ENCODE assay signal across 8 cellular contexts in genomic region chr17:75153854-75154194, GRCh38. TPM values are rescaled to one million over a fixed set of nuclear protein-coding genes. Genes with fewer than 3 reads are reported as not detected.
DNase-seq lines count a peak whose midpoint lies in the region; ATAC-seq, FAIRE-seq and TF ChIP-seq lines count a peak whose summit lies in the region.

No MANE protein-coding gene starts in this region.

- H3K27me3 ChIP-seq in GM06990 (replicated peaks; ENCODE audit: control insufficient read depth, insufficient read depth, low read length) (no peaks in the 10 kb centered on the region), lung (ENCODE audit: control insufficient read depth, insufficient read depth) (no peaks in the 10 kb centered on the region), stomach smooth muscle (ENCODE audit: control insufficient read depth in 1 of 2, insufficient read depth in 2 of 2, low read length in 2 of 2) (no peaks in the 10 kb centered on the region)

- H3K9ac ChIP-seq in stomach smooth muscle (ENCODE audit: low read length in 2 of 2): peak overlapping the region; percentile 60 to 72

- no peaks in the 10 kb centered on the region for H3K9me3 Mint-ChIP-seq in MCF 10A (ENCODE audit: unreplicated experiment)

- WGBS in lung, 2 donors: 0% methylated on average over 27 of the region's 27 CpGs

- no TSS peak for BruUV-seq in MCF 10A (replicated peaks; lab: Mats Ljungman, UMichigan)

- TF ChIP-seq CTCF in GM06990 (IDR thresholded peaks at IDR 0.05; ENCODE audit: insufficient read depth, low read length, poor library complexity, severe bottlenecking) (no peak), MCF 10A (IDR thresholded peaks at IDR 0.05; ENCODE audit: unreplicated experiment) (no peak), lung (IDR thresholded peaks at IDR 0.05; ENCODE audit: control extremely low read depth, extremely low read depth) (no peak)

- H3K9me3 ChIP-seq in lung (ENCODE audit: control insufficient read depth in 2 of 2, insufficient read depth in 1 of 2, low read length in 1 of 2): no peaks in the 10 kb centered on the region
- H3K9me3 ChIP-seq in stomach smooth muscle (ENCODE audit: control insufficient read depth in 2 of 2, low read length in 2 of 2): no peaks in the 10 kb centered on the region

- peaks cover 2 to 3% of the 10 kb centered on the region in 2 donors for H3K4me1 ChIP-seq in lung (ENCODE audit: control insufficient read depth in 2 of 2, insufficient read depth in 2 of 2, low read length in 2 of 2)
- peaks cover 14% of the 10 kb centered on the region for H3K4me1 ChIP-seq in stomach smooth muscle (ENCODE audit: control insufficient read depth, insufficient read depth, low read length)

- CTCF ChIA-PET in MCF 10A (lab: Yijun Ruan, JAX): interaction anchor here (1.2 kb wide), 1 partner anchor 17 kb away, joined by 3 read pairs; no protein-coding TSS in a partner anchor

- H3K4me3 ChIP-seq in GM06990 (replicated peaks; ENCODE audit: low read depth, low read length): peak overlapping the region; percentile 93
- H3K4me3 ChIP-seq in lung: peak overlapping the region; percentile 80
- peak overlapping the region; percentile 68 to 91 for H3K4me3 ChIP-seq in stomach smooth muscle (ENCODE audit: low read length in 2 of 2)

- DNase-seq in GM06990 (ENCODE audit: extremely low read depth, insufficient read length) (peak; percentile 58), NCI-H1092 treated with DMSO at 0.1 percent for 48 hours (lab: John Stamatoyannopoulos, UW) (peak; percentile 65), MCF 10A (ENCODE audit: unreplicated experiment) (no peak), lung (ENCODE audit: low spot score) (no peak), RCC 7860 (ENCODE audit: low spot score) (no peak)
- DNase-seq in effector CD4-positive, alpha-beta T cell: no peak

- POLR2A ChIA-PET in MCF 10A (lab: Yijun Ruan, JAX): interaction anchor here (0.6 to 4.3 kb wide), 18 partner anchors 12 to 108 kb away, joined by 3 to 37 read pairs (median 8); partner anchors contain the start of genes ARMC7, ATP5PD, GGA3 and KCTD2

- H3K36me3 ChIP-seq in GM06990 (ENCODE audit: control insufficient read depth, insufficient read depth, low read length) (no peaks in the 10 kb centered on the region), lung (ENCODE audit: control insufficient read depth in 2 of 2, insufficient read depth in 2 of 2, low read length in 2 of 2) (peaks cover 0 to 2% of the 10 kb centered on the region in 2 donors), stomach smooth muscle (ENCODE audit: control insufficient read depth in 2 of 2, insufficient read depth in 2 of 2, low read length in 2 of 2) (no peaks in the 10 kb centered on the region)

- H3K36me3 Mint-ChIP-seq in MCF 10A (ENCODE audit: insufficient read depth, unreplicated experiment): peaks cover 16% of the 10 kb centered on the region

- peak overlapping the region; percentile 92 for H3K4me3 Mint-ChIP-seq in MCF 10A (ENCODE audit: unreplicated experiment)

- no peaks in the 10 kb centered on the region for H3K27me3 Mint-ChIP-seq in MCF 10A (ENCODE audit: insufficient read depth, unreplicated experiment)

- intact Hi-C loops in MCF 10A (cut with micrococcal nuclease): loop anchor here (1.0 kb wide), 1 partner anchor 85 kb away; no protein-coding TSS in a partner anchor

- ATAC-seq in GM21717 (IDR thresholded peaks at IDR 0.05; ENCODE audit: unreplicated experiment) (peak; percentile 34), lung (ENCODE audit: insufficient read depth, low FRiP score) (no peak)

- H3K4me1 Mint-ChIP-seq in MCF 10A (ENCODE audit: insufficient read depth, unreplicated experiment): peaks cover 7% of the 10 kb centered on the region

- no peak for FAIRE-seq in RCC 7860 (lab: Jason Lieb, UNC)

- peak overlapping the region; percentile 78 for H3K27ac Mint-ChIP-seq in MCF 10A (ENCODE audit: low read depth, unreplicated experiment)

- H3K27ac ChIP-seq in lung (ENCODE audit: low read depth in 1 of 2, low read length in 1 of 2) (peak overlapping the region; percentile 89 to 92), stomach smooth muscle (ENCODE audit: low read length) (no peak overlapping the region)

RNA-seq across cellular contexts. Expression of gene JPT1, which starts 0.5 kb away (rescaled TPM):
- total RNA-seq in MCF 10A (2022): 342 and 360 TPM in 2 replicates
- 10 to 100 TPM; 35.1 to 60.7 TPM for total RNA-seq in lung
- polyA plus RNA-seq in lung: 100 to 1,000 TPM; 134 to 140 TPM

RNA-seq across cellular contexts. Expression of gene NT5C, which starts 22.3 kb away (rescaled TPM):
- total RNA-seq in MCF 10A (2022) (105 and 113 TPM in 2 replicates), lung (10 to 100 TPM; 64.4 to 75.3 TPM)
- polyA plus RNA-seq in lung: 10 to 100 TPM; 81.2 to 96.3 TPM

RNA-seq across cellular contexts. Expression of gene SUMO2, which starts 28.9 kb away (rescaled TPM):
- total RNA-seq in MCF 10A (2022) (186 and 194 TPM in 2 replicates), lung (100 to 1,000 TPM in 1 of 2 donors, 10 to 100 TPM in 1; 89.9 to 242 TPM)
- polyA plus RNA-seq in lung: 10 to 100 TPM; 53.6 to 88.9 TPM

RNA-seq across cellular contexts. Expression of gene ARMC7, which starts 44.1 kb away (rescaled TPM):
- total RNA-seq in MCF 10A (2022) (9.3 and 13.3 TPM in 2 replicates), lung (10 to 100 TPM in 1 of 2 donors, 1 to 10 TPM in 1; 8.1 to 19.2 TPM)
- polyA plus RNA-seq in lung: 10 to 100 TPM; 10.2 to 13.5 TPM

RNA-seq across cellular contexts. Expression of gene NUP85, which starts 51.7 kb away (rescaled TPM):
- total RNA-seq in MCF 10A (2022): 42.3 and 49.2 TPM in 2 replicates
- 10 to 100 TPM; 46.4 to 69.5 TPM for total RNA-seq in lung
- polyA plus RNA-seq in lung: 10 to 100 TPM; 40.4 to 45.8 TPM

Comparison
In these comparisons a context has a peak if more than half of its experiments do, and no peak if none do; other contexts are left out.
1. DNase-seq: peak in GM06990 (single experiment) and NCI-H1092 treated with DMSO at 0.1 percent for 48 hours (single experiment); none in MCF 10A (single experiment), lung (single experiment), effector CD4-positive, alpha-beta T cell (single experiment) and RCC 7860 (single experiment).
2. Peak in every context shown above with its lines, with median percentiles within 50 percentile points of each other: H3K4me3 ChIP-seq.